ENCODE assay signal across 17 cellular contexts in the genomic region with DNA sequence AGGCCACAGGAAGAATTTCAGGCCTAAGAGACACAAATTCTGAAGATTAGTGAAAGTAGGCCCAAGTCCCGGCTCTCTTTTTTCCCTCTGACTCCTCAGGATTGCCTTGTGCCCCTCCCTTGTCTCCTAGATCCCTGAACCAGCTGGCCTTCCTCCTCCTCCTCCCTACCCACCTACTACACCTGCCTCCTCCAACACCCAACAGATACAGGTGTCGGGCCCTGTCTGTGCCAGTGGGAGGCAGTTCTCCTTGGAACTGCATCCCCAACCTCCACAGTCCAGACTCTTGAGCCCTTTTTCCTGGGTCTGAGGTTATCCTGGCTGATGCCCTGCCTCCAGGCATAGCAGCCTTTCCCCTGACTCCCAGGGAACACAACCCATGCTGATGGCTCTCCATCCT. TPM values are rescaled to one million over a fixed set of nuclear protein-coding genes. Genes with fewer than 3 reads are reported as not detected.
A peak's percentile ranks its signal among the peaks of the same experiment; 100 is the strongest.
DNase-seq lines count a peak whose midpoint lies in the region; ATAC-seq, FAIRE-seq and TF ChIP-seq lines count a peak whose summit lies in the region.
"Had no signal": no experiment of that assay in that cellular context is flagged by ENCODE, and none has a peak within 500 bp of the region (broad histone marks: within the 10 kb centered on the region; RNA-seq: fewer than 3 reads in every experiment).

No MANE protein-coding gene starts in this region.

- ATAC-seq in right lobe of liver (no peak), gastrocnemius medialis (no peak), HG02840 (IDR thresholded peaks at IDR 0.05; ENCODE audit: low FRiP score, unreplicated experiment) (no peak)

- CTCF ChIA-PET in Calu3 (lab: Charles Lee), result interaction anchor here (0.6 to 1.2 kb wide), 3 partner anchors 10 to 12 kb away, joined by 3 to 4 read pairs (median 3); no protein-coding TSS in a partner anchor

- H3K9ac ChIP-seq in adipocyte (ENCODE audit: low read length), result peak overlapping the region; percentile 91

- H3K36me3 Mint-ChIP-seq in Calu3 (ENCODE audit: insufficient read depth, unreplicated experiment), result no peaks in the 10 kb centered on the region
- H3K36me3 Mint-ChIP-seq: IgD-negative memory B cell had no signal

- H3K27me3 ChIP-seq in adipocyte (replicated peaks; ENCODE audit: control insufficient read depth, insufficient read depth, low read length), result peaks cover 9% of the 10 kb centered on the region
- H3K27me3 ChIP-seq in right lobe of liver, result no peaks in the 10 kb centered on the region
- H3K27me3 ChIP-seq in gastrocnemius medialis, result no peaks in the 10 kb centered on the region

- H3K27ac Mint-ChIP-seq in Calu3 (ENCODE audit: unreplicated experiment), result no peak overlapping the region
- H3K27ac Mint-ChIP-seq: GM23338, IgD-negative memory B cell had no signal

- TF ChIP-seq CTCF in right lobe of liver (IDR thresholded peaks at IDR 0.05) (no peak), gastrocnemius medialis (IDR thresholded peaks at IDR 0.05 in 4 of 5, conservative IDR thresholded peaks at IDR 0.05 in 1 of 5) (no peak), Calu3 (IDR thresholded peaks at IDR 0.05; ENCODE audit: unreplicated experiment) (no peak)

- peaks cover 100% of the 10 kb centered on the region for H3K27me3 Mint-ChIP-seq in Calu3 (ENCODE audit: unreplicated experiment)

- BruUV-seq in Calu3 (replicated peaks; lab: Mats Ljungman, UMichigan), result no TSS peak

- in situ Hi-C loops in G401 (cut with HindIII; ENCODE audit: low sequenced_read_pairs), result no loop called here
- in situ Hi-C loops in gastrocnemius medialis (cut with MboI; ENCODE audit: low sequenced_read_pairs in 4 of 4), result loop anchor here in 2 of 4 donors (25.0 kb wide), 1 partner anchor 376 kb away; no protein-coding TSS in a partner anchor

- H3K4me3 Mint-ChIP-seq in Calu3 (ENCODE audit: low read depth, unreplicated experiment), result no peak overlapping the region

- no peaks in the 10 kb centered on the region for H3K9me3 Mint-ChIP-seq in Calu3 (ENCODE audit: low read depth, unreplicated experiment)
- H3K9me3 Mint-ChIP-seq: GM23338, IgD-negative memory B cell had no signal

- 94% methylated on average over 2 of the region's 2 CpGs for WGBS in right lobe of liver (ENCODE audit: insufficient coverage, low coverage, low lambda C conversion rate, missing lambda C conversion rate)

- TF ChIP-seq POLR2A in right lobe of liver (IDR thresholded peaks at IDR 0.05), result no peak
- TF ChIP-seq POLR2A in gastrocnemius medialis (IDR thresholded peaks at IDR 0.05), result no peak

- H3K36me3 ChIP-seq in adipocyte (ENCODE audit: control insufficient read depth, insufficient read depth, low read length, severe bottlenecking) (peaks cover 25% of the 10 kb centered on the region), right lobe of liver (peaks cover 0 to 12% (median 4%) of the 10 kb centered on the region in 4 donors), gastrocnemius medialis (peaks cover 0 to 8% of the 10 kb centered on the region in 2 donors)

- H3K4me1 ChIP-seq in adipocyte (ENCODE audit: control insufficient read depth, insufficient read depth, low read length) (peaks cover 47% of the 10 kb centered on the region), right lobe of liver (peaks cover 0 to 20% (median 7%) of the 10 kb centered on the region in 4 donors), gastrocnemius medialis (peaks cover 19 to 49% of the 10 kb centered on the region in 2 donors)

- intact Hi-C loops in right lobe of liver (cut with DNase I) (no loop called here), gastrocnemius medialis (cut with DNase I; ENCODE audit: low total_unique reads) (no loop called here), Calu3 (cut with micrococcal nuclease; ENCODE audit: unreplicated experiment) (no loop called here)

- peaks cover 9% of the 10 kb centered on the region for H3K4me1 Mint-ChIP-seq in Calu3 (ENCODE audit: low read depth, unreplicated experiment)

- FAIRE-seq in HTR-8/SVneo (lab: Jason Lieb, UNC), result no peak
- FAIRE-seq: RCC 7860 had no signal

- DNase-seq in G401 (ENCODE audit: low spot score) (peak; percentile 30), adipocyte (ENCODE audit: low read depth) (no peak), right lobe of liver (no peak), gastrocnemius medialis (no peak), Calu3 (no peak), NCI-H526 treated with DMSO at 0.1 percent for 48 hours (lab: John Stamatoyannopoulos, UW) (no peak), HTR-8/SVneo (ENCODE audit: insufficient read length, low spot score) (no peak)
- DNase-seq: AML-193, DND-41, GF-D8, NCI-H2029, NCI-H510A, SIG-M5 had no signal

- H3K27ac ChIP-seq in right lobe of liver, result peak overlapping the region in 1 of 3 donors; percentile 82
- peak overlapping the region; percentile 88 to 95 (median 92) for H3K27ac ChIP-seq in gastrocnemius medialis

- H3K9me3 ChIP-seq in adipocyte (ENCODE audit: control insufficient read depth, low read length), result no peaks in the 10 kb centered on the region
- H3K9me3 ChIP-seq in right lobe of liver, result no peaks in the 10 kb centered on the region
- H3K9me3 ChIP-seq in gastrocnemius medialis, result no peaks in the 10 kb centered on the region

- peak overlapping the region; percentile 86 for H3K4me3 ChIP-seq in adipocyte (ENCODE audit: low read length)
- peak overlapping the region in 2 of 3 donors; percentile 35 to 50 for H3K4me3 ChIP-seq in right lobe of liver
- H3K4me3 ChIP-seq in gastrocnemius medialis, result peak overlapping the region; percentile 72 to 83 (median 76)

RNA-seq across cellular contexts. Expression of a gene that starts 1.8 kb away (rescaled TPM):
- not detected in 2 replicates for total RNA-seq in G401 (2014; rRNA removed; shearing (Covaris generic))
- 100 to 1,000 TPM in 2 of 6 experiments, 10 to 100 TPM in 4; 15.6 to 153 (median 54.5) TPM for total RNA-seq in right lobe of liver
- 100 to 1,000 TPM; 209 to 312 (median 235) TPM for total RNA-seq in gastrocnemius medialis
- total RNA-seq in Calu3 (2022), result 0.26 TPM in 1 of 2 replicates, not detected in the other

RNA-seq across cellular contexts. Expression of a gene that starts 37.2 kb away (rescaled TPM):
- not detected in 2 replicates for total RNA-seq in G401 (2014; rRNA removed; shearing (Covaris generic))
- total RNA-seq in right lobe of liver (1 to 10 TPM in 3 of 6 experiments, under 1 TPM in 3; 0.67 to 1.7 (median 1.0) TPM), gastrocnemius medialis (1 to 10 TPM in 1 of 4 donors, under 1 TPM in 2, not detected in 1; 0.42 to 1.5 (median 0.63) TPM), Calu3 (2022) (not detected in 2 replicates)

RNA-seq across cellular contexts. Expression of a gene that starts 48.1 kb away (rescaled TPM):
- total RNA-seq in G401 (2014; rRNA removed; shearing (Covaris generic)), result not detected in 2 replicates
- total RNA-seq in right lobe of liver, result not detected
- not detected for total RNA-seq in gastrocnemius medialis
- not detected in 2 replicates for total RNA-seq in Calu3 (2022)
- total RNA-seq: GM23338 had no signal

Comparison
In these comparisons a context has a peak if more than half of its experiments do, and no peak if none do; other contexts are left out.
1. RNA of a gene that starts 1.8 kb away (total RNA-seq): 209 to 312 TPM in gastrocnemius medialis and 15.6 to 153 TPM in right lobe of liver; 0.26 TPM in Calu3 and not detected in G401; every median in the first group is over 10 times any median in the second.
2. Peak in every context shown above with its lines, with median percentiles within 50 percentile points of each other: H3K4me3 ChIP-seq.